Comparison of ENCODE assay signal across 13 cellular contexts in genomic region chr5:79853676-79854418, GRCh38.
A peak's percentile ranks its signal among the peaks of the same experiment; 100 is the strongest.
DNase-seq lines count a peak whose midpoint lies in the region; ATAC-seq and TF ChIP-seq lines count a peak whose summit lies in the region.
"Had no signal": no experiment of that assay in that cellular context is flagged by ENCODE, and none has a peak within 500 bp of the region (broad histone marks: within the 10 kb centered on the region; RNA-seq: fewer than 3 reads in every experiment).

No MANE protein-coding gene starts in this region.

- H2BK5ac ChIP-seq in neuronal stem cell (ENCODE audit: low read length) = no peak overlapping the region

- H3K4ac ChIP-seq in neuronal stem cell (ENCODE audit: low read length) = no peak overlapping the region

- H3K79me2 ChIP-seq in GM23338 (replicated peaks; ENCODE audit: insufficient read depth) = no peaks in the 10 kb centered on the region

- H4K91ac ChIP-seq in neuronal stem cell (ENCODE audit: low read depth, low read length, poor library complexity) = no peak overlapping the region

- no peak for ATAC-seq in GM23338
- ATAC-seq in naive thymus-derived CD4-positive, alpha-beta T cell = no peak
- ATAC-seq: left cardiac atrium had no signal

- no peaks in the 10 kb centered on the region for H3K79me1 ChIP-seq in neuronal stem cell (ENCODE audit: low read depth, low read length)

- no peaks in the 10 kb centered on the region for H3K4me1 Mint-ChIP-seq in GM23338
- peaks cover 20% of the 10 kb centered on the region for H3K4me1 Mint-ChIP-seq in activated T-cell treated with anti-CD3 and anti-CD28 coated beads, Interleukin-2, amount 50 U/mL, for 24 hours (ENCODE audit: low read depth)
- H3K4me1 Mint-ChIP-seq in naive thymus-derived CD4-positive, alpha-beta T cell = peaks cover 0 to 2% (median 0%) of the 10 kb centered on the region in 7 donors
- H3K4me1 Mint-ChIP-seq: activated B cell treated with CpG ODN at 0.5 μM for 24 hours had no signal

- no peak overlapping the region for H3K14ac ChIP-seq in neuronal stem cell (ENCODE audit: low read length)

- TF ChIP-seq CTCF in A673 (conservative IDR thresholded peaks at IDR 0.05; ENCODE audit: low read depth, low read length) (0 out of 2 replicates have a peak, but pooled peaks have one; percentile 15), GM23338 (conservative IDR thresholded peaks at IDR 0.05; ENCODE audit: low read depth in 2 of 2) (peak; percentile 31 to 34; a peak in 3 of 4 replicates)

- no peak overlapping the region for H2AK5ac ChIP-seq in neuronal stem cell (ENCODE audit: low read depth, low read length)

- no peak overlapping the region for H3K27ac ChIP-seq in A673 (ENCODE audit: low read depth, low read length, poor library complexity, severe bottlenecking)
- no peak overlapping the region for H3K27ac ChIP-seq in GM23338 (ENCODE audit: low read depth)
- no peak overlapping the region for H3K27ac ChIP-seq in naive thymus-derived CD4-positive, alpha-beta T cell (ENCODE audit: low read depth, low read length)
- no peak overlapping the region for H3K27ac ChIP-seq in neuronal stem cell (replicated peaks; ENCODE audit: low read length)

- no peak overlapping the region for H3K18ac ChIP-seq in neuronal stem cell (ENCODE audit: low read length)

- no peaks in the 10 kb centered on the region for H3F3A ChIP-seq in GM23338 (replicated peaks; ENCODE audit: low read depth)

- H2BK12ac ChIP-seq in neuronal stem cell (ENCODE audit: low read length) = no peak overlapping the region

- POLR2A ChIA-PET in A673 (lab: Charles Lee; ENCODE audit: low non-redundant PET) = no interaction called here
- POLR2A ChIA-PET in naive thymus-derived CD4-positive, alpha-beta T cell (lab: Charles Lee) = no interaction called here

- DNase-seq in A673 (ENCODE audit: low spot score) = no peak
- no peak for DNase-seq in GM23338 (ENCODE audit: low spot score)
- DNase-seq in activated T-cell treated with anti-CD3 and anti-CD28 coated beads, Interleukin-2, amount 50 U/mL, for 24 hours = peak; percentile 48
- DNase-seq in kidney tubule cell (ENCODE audit: low spot score) = peak; percentile 85
- DNase-seq in naive thymus-derived CD4-positive, alpha-beta T cell = no peak
- DNase-seq in neuronal stem cell (ENCODE audit: low spot score) = no peak
- no peak for DNase-seq in dermis blood vessel endothelial cell
- DNase-seq in OCI-M2 (lab: John Stamatoyannopoulos, UW; ENCODE audit: unreplicated experiment) = no peak
- DNase-seq: activated B cell treated with CpG ODN at 0.5 μM for 24 hours; CD4-positive, alpha-beta T cell; left cardiac atrium; NCI-H2171 treated with DMSO at 0.1 percent for 48 hours; occipital lobe had no signal

- H3K9me3 Mint-ChIP-seq in GM23338 = no peaks in the 10 kb centered on the region
- H3K9me3 Mint-ChIP-seq in activated T-cell treated with anti-CD3 and anti-CD28 coated beads, Interleukin-2, amount 50 U/mL, for 24 hours = no peaks in the 10 kb centered on the region
- no peaks in the 10 kb centered on the region for H3K9me3 Mint-ChIP-seq in naive thymus-derived CD4-positive, alpha-beta T cell
- H3K9me3 Mint-ChIP-seq: activated B cell treated with CpG ODN at 0.5 μM for 24 hours; CD4-positive, alpha-beta T cell had no signal

- WGBS in neuronal stem cell (ENCODE audit: extremely low coverage in 2 of 2, insufficient read length in 2 of 2, insufficient replicate concordance in 1 of 2), 2 donors = no CpG with 5 or more reads among the region's 8 CpGs

- no peak overlapping the region for H3K4me3 ChIP-seq in A673 (ENCODE audit: low read depth, low read length, poor library complexity, severe bottlenecking)
- no peak overlapping the region for H3K4me3 ChIP-seq in GM23338
- no peak overlapping the region for H3K4me3 ChIP-seq in naive thymus-derived CD4-positive, alpha-beta T cell (ENCODE audit: low read length)
- H3K4me3 ChIP-seq in neuronal stem cell (ENCODE audit: low read length in 2 of 2) = no peak overlapping the region

- no peak overlapping the region for H3K23ac ChIP-seq in neuronal stem cell (ENCODE audit: low read depth, low read length, poor library complexity)

- H4K8ac ChIP-seq in neuronal stem cell (ENCODE audit: low read depth, low read length) = no peak overlapping the region

- no peak overlapping the region for H2BK120ac ChIP-seq in neuronal stem cell (ENCODE audit: low read depth, low read length)

- H2BK15ac ChIP-seq in neuronal stem cell (ENCODE audit: low read length) = no peak overlapping the region

- peaks cover 9% of the 10 kb centered on the region for H3K27me3 ChIP-seq in A673 (replicated peaks; ENCODE audit: insufficient read depth, low read depth, low read length, poor library complexity)
- H3K27me3 ChIP-seq in GM23338 (ENCODE audit: insufficient read depth) = no peaks in the 10 kb centered on the region
- H3K27me3 ChIP-seq in naive thymus-derived CD4-positive, alpha-beta T cell (ENCODE audit: control insufficient read depth in 2 of 2, insufficient read depth in 2 of 2, low read length in 2 of 2) = no peaks in the 10 kb centered on the region
- H3K27me3 ChIP-seq in neuronal stem cell (ENCODE audit: control insufficient read depth in 3 of 3, insufficient read depth in 3 of 3, low read depth in 1 of 3, low read length in 3 of 3) = peaks cover 0 to 6% (median 0%) of the 10 kb centered on the region in 3 experiments

- H3K27ac Mint-ChIP-seq in GM23338 = no peak overlapping the region
- H3K27ac Mint-ChIP-seq in activated T-cell treated with anti-CD3 and anti-CD28 coated beads, Interleukin-2, amount 50 U/mL, for 24 hours = peak overlapping the region; percentile 5
- no peak overlapping the region for H3K27ac Mint-ChIP-seq in naive thymus-derived CD4-positive, alpha-beta T cell
- H3K27ac Mint-ChIP-seq: activated B cell treated with CpG ODN at 0.5 μM for 24 hours; CD4-positive, alpha-beta T cell had no signal

- no peaks in the 10 kb centered on the region for H4K20me1 ChIP-seq in GM23338 (replicated peaks; ENCODE audit: insufficient read depth)

- H3K4me2 ChIP-seq in GM23338 (no peak overlapping the region), neuronal stem cell (ENCODE audit: insufficient read depth, low read length, poor library complexity, severe bottlenecking) (no peak overlapping the region)

- H3K9ac ChIP-seq in neuronal stem cell (ENCODE audit: low read depth, low read length, poor library complexity) = no peak overlapping the region

- no TSS peak for BruUV-seq in A673 (replicated peaks; lab: Mats Ljungman, UMichigan)

- H3K36me3 Mint-ChIP-seq in GM23338 (ENCODE audit: low read depth) = no peaks in the 10 kb centered on the region
- no peaks in the 10 kb centered on the region for H3K36me3 Mint-ChIP-seq in activated T-cell treated with anti-CD3 and anti-CD28 coated beads, Interleukin-2, amount 50 U/mL, for 24 hours (ENCODE audit: low read depth)
- no peaks in the 10 kb centered on the region for H3K36me3 Mint-ChIP-seq in naive thymus-derived CD4-positive, alpha-beta T cell

- H3K9me2 ChIP-seq in GM23338 (ENCODE audit: insufficient read depth) = 0 out of 2 replicates have a peak, but pooled peaks cover 4% of the 10 kb centered on the region

- CTCF ChIA-PET in A673 (lab: Charles Lee) = no interaction called here
- CTCF ChIA-PET in naive thymus-derived CD4-positive, alpha-beta T cell (lab: Charles Lee) = interaction anchor here (0.6 to 1.2 kb wide), 4 partner anchors 9 to 601 kb away, joined by 3 to 4 read pairs (median 4); no protein-coding TSS in a partner anchor

- H3K9me3 ChIP-seq in A673 (ENCODE audit: low read depth, low read length, poor library complexity, severe bottlenecking) = no peaks in the 10 kb centered on the region
- H3K9me3 ChIP-seq in naive thymus-derived CD4-positive, alpha-beta T cell (ENCODE audit: control insufficient read depth in 2 of 3, low read length in 3 of 3) = no peaks in the 10 kb centered on the region
- no peaks in the 10 kb centered on the region for H3K9me3 ChIP-seq in neuronal stem cell (replicated peaks in 1 of 2; ENCODE audit: control insufficient read depth in 2 of 2, insufficient read depth in 1 of 2, low read depth in 1 of 2, low read length in 2 of 2)

- H3K36me3 ChIP-seq in A673 (ENCODE audit: insufficient read depth, low read length, poor library complexity, severe bottlenecking) (no peaks in the 10 kb centered on the region), GM23338 (ENCODE audit: insufficient read depth) (no peaks in the 10 kb centered on the region), neuronal stem cell (replicated peaks in 1 of 2; ENCODE audit: control insufficient read depth in 2 of 2, insufficient read depth in 2 of 2, low read length in 2 of 2) (no peaks in the 10 kb centered on the region)
- H3K36me3 ChIP-seq in naive thymus-derived CD4-positive, alpha-beta T cell (ENCODE audit: control insufficient read depth in 2 of 3, insufficient read depth in 3 of 3, low read length in 3 of 3) = no peaks in the 10 kb centered on the region

- H3K4me3 Mint-ChIP-seq in GM23338 = no peak overlapping the region
- no peak overlapping the region for H3K4me3 Mint-ChIP-seq in activated T-cell treated with anti-CD3 and anti-CD28 coated beads, Interleukin-2, amount 50 U/mL, for 24 hours
- no peak overlapping the region for H3K4me3 Mint-ChIP-seq in naive thymus-derived CD4-positive, alpha-beta T cell
- H3K4me3 Mint-ChIP-seq: activated B cell treated with CpG ODN at 0.5 μM for 24 hours; CD4-positive, alpha-beta T cell had no signal

- no peaks in the 10 kb centered on the region for H3K4me1 ChIP-seq in A673 (ENCODE audit: insufficient read depth, low read length, poor library complexity, severe bottlenecking)
- no peaks in the 10 kb centered on the region for H3K4me1 ChIP-seq in GM23338 (ENCODE audit: insufficient read depth)
- no peaks in the 10 kb centered on the region for H3K4me1 ChIP-seq in naive thymus-derived CD4-positive, alpha-beta T cell (ENCODE audit: control insufficient read depth in 2 of 2, insufficient read depth in 2 of 2, low read length in 2 of 2)
- peaks cover 0 to 15% of the 10 kb centered on the region in 2 donors for H3K4me1 ChIP-seq in neuronal stem cell (ENCODE audit: control insufficient read depth in 2 of 2, insufficient read depth in 1 of 2, low read depth in 1 of 2, low read length in 2 of 2)

- no peak overlapping the region for H2AFZ ChIP-seq in GM23338
- no peak overlapping the region for H2AFZ ChIP-seq in neuronal stem cell (ENCODE audit: low read length)

- intact Hi-C loops in A673 (cut with micrococcal nuclease; ENCODE audit: unreplicated experiment) = loop anchor here (10.0 kb wide), 1 partner anchor 149 kb away; no protein-coding TSS in a partner anchor
- intact Hi-C loops in naive thymus-derived CD4-positive, alpha-beta T cell (cut with micrococcal nuclease) = no loop called here

- peaks cover 5% of the 10 kb centered on the region for H3K27me3 Mint-ChIP-seq in GM23338 (ENCODE audit: insufficient read depth, low read depth, poor library complexity)
- H3K27me3 Mint-ChIP-seq in activated T-cell treated with anti-CD3 and anti-CD28 coated beads, Interleukin-2, amount 50 U/mL, for 24 hours = peaks cover 4% of the 10 kb centered on the region
- H3K27me3 Mint-ChIP-seq in naive thymus-derived CD4-positive, alpha-beta T cell = peaks cover 0 to 3% (median 0%) of the 10 kb centered on the region in 5 donors

TF ChIP-seq in GM23338, 12 proteins besides CTCF, POLR2A, EP300 and RAD21 (continues in another document):
- TF ChIP-seq ZNF114 (CRISPR knock-in tag; IDR thresholded peaks at IDR 0.05) (no peak), EZH2 (IDR thresholded peaks at IDR 0.05; ENCODE audit: low read depth, unreplicated experiment) (no peak), JUNB (IDR thresholded peaks at IDR 0.05; ENCODE audit: unreplicated experiment) (no peak), NANOG (IDR thresholded peaks at IDR 0.05; ENCODE audit: borderline replicate concordance) (no peak)

Comparison
In these comparisons a context has a peak if more than half of its experiments do, and no peak if none do; other contexts are left out.
1. DNase-seq: peak in activated T-cell treated with anti-CD3 and anti-CD28 coated beads, Interleukin-2, amount 50 U/mL, for 24 hours (single experiment) and kidney tubule cell (single experiment); none in A673 (single experiment), GM23338 (single experiment), naive thymus-derived CD4-positive, alpha-beta T cell (0 of 9), neuronal stem cell (single experiment), dermis blood vessel endothelial cell (single experiment) and OCI-M2 (single experiment).